Comparison of ENCODE assay signal across 16 cellular contexts in genomic region chr3:72388117-72388516, GRCh38.
"Had no signal": no experiment of that assay in that cellular context is flagged by ENCODE, and none has a peak within 500 bp of the region (broad histone marks: within the 10 kb centered on the region; RNA-seq: fewer than 3 reads in every experiment).

No MANE protein-coding gene starts in this region.

- ATAC-seq: heart right ventricle; natural killer cell; pancreas; sciatic nerve; stimulated activated memory B cell treated with anti-CD40 and anti-IgM and Interleukin-4, amounts not matched to agents 10 μg/mL and 1 μg/mL and 100 μg/mL, for 72 hours had no signal

- H3K36me3 ChIP-seq: breast epithelium, esophagus squamous epithelium, heart right ventricle, left ventricle myocardium inferior, pancreas, WERI-Rb-1 had no signal

- H3K4me1 ChIP-seq: breast epithelium had no signal

- H3K27me3 ChIP-seq: breast epithelium, esophagus squamous epithelium, heart right ventricle, pancreas had no signal

- H3K9me3 ChIP-seq: breast epithelium, esophagus squamous epithelium, heart right ventricle, left ventricle myocardium inferior, pancreas had no signal

- H3K4me3 ChIP-seq: breast epithelium, esophagus squamous epithelium, heart right ventricle, left ventricle myocardium inferior, pancreas had no signal

- H3K27ac ChIP-seq: breast epithelium, esophagus squamous epithelium, heart right ventricle, left ventricle myocardium inferior, pancreas, WERI-Rb-1 had no signal

- DNase-seq: activated CD4-positive, alpha-beta memory T cell treated with anti-CD3 and anti-CD28 coated beads for 36 hours; activated naive CD4-positive, alpha-beta T cell treated with Interleukin-2 at 50 U/mL for 16 hours; activated T-cell treated with anti-CD3 and anti-CD28 coated beads for 4 hours; cerebellar nuclear complex; effector CD8-positive, alpha-beta T cell; esophagus squamous epithelium; heart right ventricle; left ventricle myocardium inferior; natural killer cell; pancreas; stimulated activated CD4-positive, alpha-beta T cell treated with anti-CD3 and anti-CD28 coated beads, Interleukin-4, amount 100 ng/mL, for 24 hours; T-helper 2 cell; WERI-Rb-1 had no signal
